In genomic region chr10:73772280-73773151, GRCh38 we compare ENCODE assay signal across 8 cellular contexts. TPM values are rescaled to one million over a fixed set of nuclear protein-coding genes. Genes with fewer than 3 reads are reported as not detected.
DNase-seq lines count a peak whose midpoint lies in the region; ATAC-seq and TF ChIP-seq lines count a peak whose summit lies in the region.

No MANE protein-coding gene starts in this region.

- peak overlapping the region; percentile 100 for H3K4me2 ChIP-seq in fibroblast of lung (ENCODE audit: extremely low read depth, insufficient read depth, low read length)

- no peaks in the 10 kb centered on the region for H3K27me3 ChIP-seq in fibroblast of lung (ENCODE audit: control insufficient read depth, insufficient read depth, low read length)

- no peaks in the 10 kb centered on the region for H3K9me3 ChIP-seq in fibroblast of lung (ENCODE audit: control insufficient read depth, insufficient read depth, low read depth, low read length)

- H3K4me1 Mint-ChIP-seq in naive thymus-derived CD8-positive, alpha-beta T cell = peaks cover 34 to 66% (median 53%) of the 10 kb centered on the region in 4 donors

- peak overlapping the region; percentile 84 to 97 (median 94) for H3K27ac Mint-ChIP-seq in naive thymus-derived CD8-positive, alpha-beta T cell

- H3K27ac ChIP-seq in fibroblast of lung (ENCODE audit: insufficient read depth, low read length) = peak overlapping the region; percentile 96

- peak overlapping the region; percentile 95 for H3K9ac ChIP-seq in fibroblast of lung (ENCODE audit: insufficient read depth, low read length)

- H3K4me3 ChIP-seq in fibroblast of lung (replicated peaks in 1 of 4; ENCODE audit: control extremely low read depth in 1 of 4, insufficient read depth in 1 of 4, low read depth in 3 of 4, low read length in 4 of 4) = peak overlapping the region; percentile 82 to 91 (median 89)

- no peak for TF ChIP-seq CTCF in fibroblast of lung (conservative IDR thresholded peaks at IDR 0.05 in 1 of 2, IDR thresholded peaks at IDR 0.05 in 1 of 2; ENCODE audit: low read depth in 1 of 2, low read length in 2 of 2)

- peaks cover 27% of the 10 kb centered on the region for H3K36me3 ChIP-seq in fibroblast of lung (ENCODE audit: control insufficient read depth, insufficient read depth, low read length)

- H3K4me3 Mint-ChIP-seq in naive thymus-derived CD8-positive, alpha-beta T cell = peak overlapping the region; percentile 92 to 97 (median 96)

- H3K9me3 Mint-ChIP-seq in naive thymus-derived CD8-positive, alpha-beta T cell = no peaks in the 10 kb centered on the region

- peaks cover 15% of the 10 kb centered on the region for H3K4me1 ChIP-seq in fibroblast of lung (ENCODE audit: control insufficient read depth, extremely low read depth, insufficient read depth, low read length)

- H3K79me2 ChIP-seq in fibroblast of lung (ENCODE audit: control insufficient read depth, insufficient read depth, low read length) = peaks cover 37% of the 10 kb centered on the region

- no peaks in the 10 kb centered on the region for H3K27me3 Mint-ChIP-seq in naive thymus-derived CD8-positive, alpha-beta T cell

- peak overlapping the region; percentile 34 for H2AFZ ChIP-seq in fibroblast of lung (ENCODE audit: low read length)

- peak; percentile 63 for ATAC-seq in GM19324 (IDR thresholded peaks at IDR 0.05; ENCODE audit: low FRiP score, unreplicated experiment)
- peak; percentile 57 for ATAC-seq in HG03442 (IDR thresholded peaks at IDR 0.05; ENCODE audit: unreplicated experiment)
- ATAC-seq in naive thymus-derived CD8-positive, alpha-beta T cell = peak; percentile 72 to 75

- POLR2A ChIA-PET in naive thymus-derived CD8-positive, alpha-beta T cell (lab: Charles Lee) = interaction anchor here (0.6 to 6.9 kb wide), 30 partner anchors 9 to 677 kb away, joined by 3 to 169 read pairs (median 4); partner anchors contain the start of genes CAMK2G, CHCHD1, NDST2 and SEC24C

- DNase-seq in CMK (ENCODE audit: low read depth) (peak; percentile 48), fibroblast of lung (ENCODE audit: low read depth in 2 of 2) (peak; percentile 78 to 84)
- DNase-seq in activated T-helper 1 cell treated with anti-CD3 and anti-CD28 coated beads, Interleukin-2, amount 50 U/mL, for 16 hours (ENCODE audit: low read depth in 1 of 2, low spot score in 1 of 2) = peak; percentile 57 to 69
- DNase-seq in naive thymus-derived CD8-positive, alpha-beta T cell = peak; percentile 67 to 89 (median 77)
- DNase-seq in stimulated activated naive CD4-positive, alpha-beta T cell (lab: John Stamatoyannopoulos, UW) = peak; percentile 67 to 91 (median 82)

- peaks cover 0 to 65% (median 12%) of the 10 kb centered on the region in 3 donors for H3K36me3 Mint-ChIP-seq in naive thymus-derived CD8-positive, alpha-beta T cell

- H4K20me1 ChIP-seq in fibroblast of lung (ENCODE audit: control insufficient read depth, extremely low read depth, insufficient read depth, low read length) = no peaks in the 10 kb centered on the region

TF ChIP-seq in PFSK-1, 5 proteins besides CTCF, POLR2A, EP300 and RAD21:
- TF ChIP-seq REST (IDR thresholded peaks at IDR 0.05; ENCODE audit: insufficient read depth in 1 of 2, low read depth in 2 of 2, low read length in 2 of 2) (0 out of 4 replicates have a peak, but pooled peaks of 1 of the 2 experiments have one; percentile 13), TAF1 (IDR thresholded peaks at IDR 0.05; ENCODE audit: borderline replicate concordance, insufficient read depth, low read length) (0 out of 2 replicates have a peak, but pooled peaks have one; percentile 52), FOXP2 (optimal IDR thresholded peaks at IDR 0.05; ENCODE audit: borderline replicate concordance, extremely low read depth, extremely low read length, insufficient read depth) (peak; percentile 39), SIN3A (IDR thresholded peaks at IDR 0.05; ENCODE audit: borderline replicate concordance, insufficient read depth, low read length) (0 out of 2 replicates have a peak, but pooled peaks have one; percentile 12), POLR2AphosphoS5 (IDR thresholded peaks at IDR 0.05; ENCODE audit: low read depth, low read length) (peak; percentile 48; the same call in 1 of the 2 replicates)

RNA-seq across cellular contexts. Expression of gene CHCHD1, which starts 9.3 kb away (rescaled TPM):
- 46.9 TPM for polyA plus RNA-seq in PFSK-1 (2012; ENCODE audit: insufficient read length, low read depth)
- 16.2 and 21.3 TPM in 2 replicates for total RNA-seq in fibroblast of lung
- polyA plus RNA-seq in fibroblast of lung = 31.0 and 35.8 TPM in 2 replicates
- polyA plus RNA-seq in fibroblast of lung (2012) = 58.3 and 68.8 TPM in 2 replicates
- 1.6 and 6.2 TPM in 2 replicates for polyA minus RNA-seq in fibroblast of lung (ENCODE audit: low replicate concordance)
- 10 to 100 TPM; 19.9 to 22.1 TPM for total RNA-seq in naive thymus-derived CD8-positive, alpha-beta T cell
- polyA plus RNA-seq in naive thymus-derived CD8-positive, alpha-beta T cell = 10 to 100 TPM; 32.2 to 44.6 (median 37.9) TPM

RNA-seq across cellular contexts. Expression of gene ZSWIM8, which starts 12.9 kb away (rescaled TPM):
- polyA plus RNA-seq in PFSK-1 (2012; ENCODE audit: insufficient read length, low read depth) = 61.8 TPM
- total RNA-seq in fibroblast of lung = 47.0 and 60.9 TPM in 2 replicates
- polyA plus RNA-seq in fibroblast of lung = 37.9 and 53.3 TPM in 2 replicates
- 52.0 and 60.9 TPM in 2 replicates for polyA plus RNA-seq in fibroblast of lung (2012)
- polyA minus RNA-seq in fibroblast of lung (ENCODE audit: low replicate concordance) = 166 and 290 TPM in 2 replicates
- total RNA-seq in naive thymus-derived CD8-positive, alpha-beta T cell = 10 to 100 TPM; 79.0 to 79.9 TPM
- 10 to 100 TPM; 12.3 to 18.5 (median 13.4) TPM for polyA plus RNA-seq in naive thymus-derived CD8-positive, alpha-beta T cell

RNA-seq across cellular contexts. Expression of gene SEC24C, which starts 28.3 kb away (rescaled TPM):
- 38.7 TPM for polyA plus RNA-seq in PFSK-1 (2012; ENCODE audit: insufficient read length, low read depth)
- total RNA-seq in fibroblast of lung = 42.9 and 58.0 TPM in 2 replicates
- 60.4 and 63.4 TPM in 2 replicates for polyA plus RNA-seq in fibroblast of lung
- polyA plus RNA-seq in fibroblast of lung (2012) = 56.0 and 63.2 TPM in 2 replicates
- 269 and 448 TPM in 2 replicates for polyA minus RNA-seq in fibroblast of lung (ENCODE audit: low replicate concordance)
- total RNA-seq in naive thymus-derived CD8-positive, alpha-beta T cell = 10 to 100 TPM; 72.2 to 72.7 TPM
- 10 to 100 TPM; 18.9 to 33.5 (median 25.9) TPM for polyA plus RNA-seq in naive thymus-derived CD8-positive, alpha-beta T cell

RNA-seq across cellular contexts. Expression of gene NDST2, which starts 38.9 kb away (rescaled TPM):
- 23.9 TPM for polyA plus RNA-seq in PFSK-1 (2012; ENCODE audit: insufficient read length, low read depth)
- 10.5 and 12.6 TPM in 2 replicates for total RNA-seq in fibroblast of lung
- 15.2 and 17.9 TPM in 2 replicates for polyA plus RNA-seq in fibroblast of lung
- polyA plus RNA-seq in fibroblast of lung (2012) = 15.3 and 17.8 TPM in 2 replicates
- polyA minus RNA-seq in fibroblast of lung (ENCODE audit: low replicate concordance) = 16.0 and 38.4 TPM in 2 replicates
- 100 to 1,000 TPM; 101 to 112 TPM for total RNA-seq in naive thymus-derived CD8-positive, alpha-beta T cell
- 10 to 100 TPM; 13.4 to 34.3 (median 24.5) TPM for polyA plus RNA-seq in naive thymus-derived CD8-positive, alpha-beta T cell

Comparison
In these comparisons a context has a peak if more than half of its experiments do, and no peak if none do; other contexts are left out.
1. Peak in every context shown above with its lines: DNase-seq, ATAC-seq, H3K4me3 ChIP-seq and H3K27ac ChIP-seq.